In genomic region chr1:179969962-179970361, GRCh38 we compare ENCODE assay signal across 12 cellular contexts. TPM values are rescaled to one million over a fixed set of nuclear protein-coding genes. Genes with fewer than 3 reads are reported as not detected.
DNase-seq lines count a peak whose midpoint lies in the region; ATAC-seq, FAIRE-seq and TF ChIP-seq lines count a peak whose summit lies in the region.
"Had no signal": no experiment of that assay in that cellular context is flagged by ENCODE, and none has a peak within 500 bp of the region (broad histone marks: within the 10 kb centered on the region; RNA-seq: fewer than 3 reads in every experiment).

No MANE protein-coding gene starts in this region.

- H3F3A ChIP-seq in PC-3 (ENCODE audit: low read length, unreplicated experiment) = no peaks in the 10 kb centered on the region

- H3K27ac Mint-ChIP-seq in chondrocyte (ENCODE audit: unreplicated experiment) = peak overlapping the region; percentile 33
- no peak overlapping the region for H3K27ac Mint-ChIP-seq in stimulated activated memory B cell treated with anti-CD40 and anti-IgM and Interleukin-4, amounts not matched to agents 10 μg/mL and 1 μg/mL and 100 μg/mL, for 72 hours

- H3K79me2 ChIP-seq in PC-3 (ENCODE audit: low read length) = peaks cover 70% of the 10 kb centered on the region

- H3K9me3 ChIP-seq in HEK293 (ENCODE audit: control insufficient read depth, insufficient read depth, low read depth, low read length) = no peaks in the 10 kb centered on the region
- H3K9me3 ChIP-seq in subcutaneous abdominal adipose tissue (ENCODE audit: control insufficient read depth in 5 of 5, low read length in 5 of 5) = peaks cover 0 to 3% (median 0%) of the 10 kb centered on the region in 5 donors
- no peaks in the 10 kb centered on the region for H3K9me3 ChIP-seq in PC-3 (ENCODE audit: low read length)
- H3K9me3 ChIP-seq: SJCRH30 had no signal

- FAIRE-seq in D721Med (lab: Jason Lieb, UNC) = no peak

- H3K27ac ChIP-seq in HEK293 (ENCODE audit: extremely low read depth, low read depth, low read length) (no peak overlapping the region), subcutaneous abdominal adipose tissue (ENCODE audit: low read depth, low read length) (peak overlapping the region; percentile 0), PC-3 (ENCODE audit: low read length) (no peak overlapping the region)
- H3K27ac ChIP-seq: SJCRH30 had no signal

- H3K4me3 ChIP-seq in HEK293 (ENCODE audit: low read depth, low read length) (no peak overlapping the region), subcutaneous abdominal adipose tissue (ENCODE audit: low read depth in 1 of 5, low read length in 5 of 5) (no peak overlapping the region), PC-3 (ENCODE audit: low read length) (no peak overlapping the region)
- H3K4me3 ChIP-seq: SJCRH30 had no signal

- H4K20me1 ChIP-seq in PC-3 (ENCODE audit: low read length) = no peaks in the 10 kb centered on the region

- no peak overlapping the region for H3K4me3 Mint-ChIP-seq in chondrocyte (ENCODE audit: unreplicated experiment)
- no peak overlapping the region for H3K4me3 Mint-ChIP-seq in stimulated activated memory B cell treated with anti-CD40 and anti-IgM and Interleukin-4, amounts not matched to agents 10 μg/mL and 1 μg/mL and 100 μg/mL, for 72 hours

- no peak overlapping the region for H2AFZ ChIP-seq in PC-3 (ENCODE audit: low read length)

- no peaks in the 10 kb centered on the region for H3K9me2 ChIP-seq in PC-3 (replicated peaks; ENCODE audit: low read length)

- no peaks in the 10 kb centered on the region for H3K36me3 ChIP-seq in HEK293 (ENCODE audit: control insufficient read depth in 2 of 2, insufficient read depth in 1 of 2, low read length in 2 of 2)
- H3K36me3 ChIP-seq in subcutaneous abdominal adipose tissue (ENCODE audit: control insufficient read depth in 5 of 5, insufficient read depth in 5 of 5, low read length in 5 of 5) = no peaks in the 10 kb centered on the region
- peaks cover 4% of the 10 kb centered on the region; the same call in 1 of the 2 replicates for H3K36me3 ChIP-seq in PC-3 (ENCODE audit: low read depth, low read length)
- H3K36me3 ChIP-seq: SJCRH30 had no signal

- H3K9ac ChIP-seq in subcutaneous abdominal adipose tissue (ENCODE audit: low read length in 5 of 5) (peak overlapping the region in 3 of 5 donors; percentile 4 to 40 (median 8)), PC-3 (ENCODE audit: low read length) (no peak overlapping the region)

- CTCF ChIA-PET in HEK293 (lab: Yijun Ruan, JAX) = no interaction called here
- CTCF ChIA-PET in PC-3 (lab: Charles Lee) = no interaction called here

- H3K27me3 ChIP-seq in subcutaneous abdominal adipose tissue (ENCODE audit: control insufficient read depth in 5 of 5, insufficient read depth in 4 of 5, low read length in 5 of 5) = no peaks in the 10 kb centered on the region
- H3K27me3 ChIP-seq in PC-3 (ENCODE audit: low read length) = no peaks in the 10 kb centered on the region
- H3K27me3 ChIP-seq: SJCRH30 had no signal

- no peaks in the 10 kb centered on the region for H3K9me3 Mint-ChIP-seq in chondrocyte (ENCODE audit: low read depth)
- peaks cover 3% of the 10 kb centered on the region for H3K9me3 Mint-ChIP-seq in stimulated activated memory B cell treated with anti-CD40 and anti-IgM and Interleukin-4, amounts not matched to agents 10 μg/mL and 1 μg/mL and 100 μg/mL, for 72 hours
- H3K9me3 Mint-ChIP-seq: IgD-negative memory B cell had no signal

- peaks cover 4% of the 10 kb centered on the region; the same call in 1 of the 2 replicates for H3K4me1 ChIP-seq in HEK293 (ENCODE audit: control insufficient read depth, insufficient read depth, low read length)
- peaks cover 0 to 30% (median 21%) of the 10 kb centered on the region in 5 donors for H3K4me1 ChIP-seq in subcutaneous abdominal adipose tissue (ENCODE audit: control insufficient read depth in 5 of 5, insufficient read depth in 5 of 5, low read length in 5 of 5)
- no peaks in the 10 kb centered on the region for H3K4me1 ChIP-seq in PC-3 (ENCODE audit: insufficient read depth, low read length)
- H3K4me1 ChIP-seq: SJCRH30 had no signal

- no peaks in the 10 kb centered on the region for H3K36me3 Mint-ChIP-seq in chondrocyte (ENCODE audit: low read depth)
- peaks cover 15% of the 10 kb centered on the region for H3K36me3 Mint-ChIP-seq in stimulated activated memory B cell treated with anti-CD40 and anti-IgM and Interleukin-4, amounts not matched to agents 10 μg/mL and 1 μg/mL and 100 μg/mL, for 72 hours

- peaks cover 37% of the 10 kb centered on the region for H3K4me1 Mint-ChIP-seq in chondrocyte (ENCODE audit: low read depth)
- H3K4me1 Mint-ChIP-seq in stimulated activated memory B cell treated with anti-CD40 and anti-IgM and Interleukin-4, amounts not matched to agents 10 μg/mL and 1 μg/mL and 100 μg/mL, for 72 hours = peaks cover 63% of the 10 kb centered on the region

- no peaks in the 10 kb centered on the region for H3K27me3 Mint-ChIP-seq in chondrocyte (ENCODE audit: low read depth)
- no peaks in the 10 kb centered on the region for H3K27me3 Mint-ChIP-seq in stimulated activated memory B cell treated with anti-CD40 and anti-IgM and Interleukin-4, amounts not matched to agents 10 μg/mL and 1 μg/mL and 100 μg/mL, for 72 hours
- H3K27me3 Mint-ChIP-seq: IgD-negative memory B cell had no signal

- POLR2A ChIA-PET in HEK293 (lab: Yijun Ruan, JAX) (no interaction called here), PC-3 (lab: Charles Lee; ENCODE audit: unreplicated experiment) (no interaction called here)

- BruUV-seq in PC-3 (replicated peaks; lab: Mats Ljungman, UMichigan) = no TSS peak

- intact Hi-C loops in PC-3 (cut with micrococcal nuclease) = no loop called here

- no peak overlapping the region for H3K4me2 ChIP-seq in PC-3 (ENCODE audit: low read length)

- peak; percentile 71 for ATAC-seq in left lobe of liver
- ATAC-seq in stimulated activated memory B cell treated with anti-CD40 and anti-IgM and Interleukin-4, amounts not matched to agents 10 μg/mL and 1 μg/mL and 100 μg/mL, for 72 hours = no peak
- ATAC-seq in PC-3 = no peak

- DNase-seq in chondrocyte (ENCODE audit: low spot score) (no peak), left lobe of liver (ENCODE audit: low spot score) (no peak), D721Med (ENCODE audit: insufficient read length, low spot score) (no peak), NCI-H748 (lab: John Stamatoyannopoulos, UW; ENCODE audit: unreplicated experiment) (no peak), PC-3 (no peak)
- DNase-seq: GF-D8, NCI-H1694 had no signal

- TF ChIP-seq CTCF in HEK293 (tag by site-specific recombination; IDR thresholded peaks at IDR 0.05) = no peak
- no peak for TF ChIP-seq CTCF in chondrocyte (IDR thresholded peaks at IDR 0.05)
- no peak for TF ChIP-seq CTCF in D721Med (IDR thresholded peaks at IDR 0.05; ENCODE audit: insufficient read depth, missing control alignments)
- no peak for TF ChIP-seq CTCF in PC-3 (conservative IDR thresholded peaks at IDR 0.05; ENCODE audit: low read depth, low read length)

TF ChIP-seq in HEK293, 187 proteins besides CTCF, POLR2A, EP300 and RAD21:
- peak; percentile 8; the same call in 1 of the 2 replicates for TF ChIP-seq PRDM6 (tag by site-specific recombination; IDR thresholded peaks at IDR 0.05)
- no peak for TF ChIP-seq ZNF830 (tag by site-specific recombination; IDR thresholded peaks at IDR 0.05; ENCODE audit: low read depth)
- TF ChIP-seq ZNF777 (tag by site-specific recombination; IDR thresholded peaks at IDR 0.05; ENCODE audit: borderline replicate concordance) = no peak

RNA-seq across cellular contexts. Expression of gene CEP350, which starts 15.4 kb away (rescaled TPM):
- 34.0 to 45.0 TPM (median 36.2 TPM) in 3 replicates for total RNA-seq in chondrocyte
- 18.0 TPM for total RNA-seq in left lobe of liver
- 17.1 and 17.8 TPM in 2 replicates for total RNA-seq in PC-3 (2014; rRNA removed)
